ENCODE assay signal across 8 cellular contexts in the genomic region with DNA sequence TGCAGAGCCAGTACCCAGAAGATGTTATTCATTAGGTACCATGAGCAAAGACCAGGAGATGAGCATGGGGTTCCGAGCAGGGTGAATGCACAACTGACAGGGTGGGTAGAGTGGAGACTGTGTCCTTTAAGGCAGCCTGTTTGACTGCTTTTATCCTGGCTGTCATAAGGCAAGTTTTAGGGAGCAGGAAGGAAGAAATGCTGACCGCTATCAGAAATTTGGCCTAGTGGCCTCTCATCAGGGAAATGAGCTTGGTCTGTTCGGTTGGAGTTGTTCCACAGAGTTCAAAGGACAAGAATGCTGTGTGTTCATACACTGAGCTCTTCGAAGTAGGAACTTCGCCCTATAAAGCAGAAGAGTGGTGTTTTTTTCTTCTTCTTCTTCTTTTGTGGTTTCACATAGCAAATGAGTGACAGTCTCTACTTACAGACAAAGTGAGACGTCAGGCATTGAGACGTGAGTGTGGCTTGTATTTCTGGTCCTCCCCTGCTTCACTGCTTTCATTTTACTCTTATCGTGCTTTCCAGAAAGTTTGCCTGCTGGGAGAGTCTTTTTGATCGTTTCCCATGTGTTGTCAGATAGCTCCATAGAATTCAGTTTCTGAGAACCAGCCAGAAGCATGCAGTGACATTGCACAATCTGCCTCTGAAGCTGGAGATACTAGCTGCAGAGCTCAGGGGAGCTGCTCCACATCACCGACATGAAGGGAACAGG. TPM values are rescaled to one million over a fixed set of nuclear protein-coding genes. Genes with fewer than 3 reads are reported as not detected.
A peak's percentile ranks its signal among the peaks of the same experiment; 100 is the strongest.
DNase-seq lines count a peak whose midpoint lies in the region; ATAC-seq, FAIRE-seq and TF ChIP-seq lines count a peak whose summit lies in the region.

A gene with protein sequence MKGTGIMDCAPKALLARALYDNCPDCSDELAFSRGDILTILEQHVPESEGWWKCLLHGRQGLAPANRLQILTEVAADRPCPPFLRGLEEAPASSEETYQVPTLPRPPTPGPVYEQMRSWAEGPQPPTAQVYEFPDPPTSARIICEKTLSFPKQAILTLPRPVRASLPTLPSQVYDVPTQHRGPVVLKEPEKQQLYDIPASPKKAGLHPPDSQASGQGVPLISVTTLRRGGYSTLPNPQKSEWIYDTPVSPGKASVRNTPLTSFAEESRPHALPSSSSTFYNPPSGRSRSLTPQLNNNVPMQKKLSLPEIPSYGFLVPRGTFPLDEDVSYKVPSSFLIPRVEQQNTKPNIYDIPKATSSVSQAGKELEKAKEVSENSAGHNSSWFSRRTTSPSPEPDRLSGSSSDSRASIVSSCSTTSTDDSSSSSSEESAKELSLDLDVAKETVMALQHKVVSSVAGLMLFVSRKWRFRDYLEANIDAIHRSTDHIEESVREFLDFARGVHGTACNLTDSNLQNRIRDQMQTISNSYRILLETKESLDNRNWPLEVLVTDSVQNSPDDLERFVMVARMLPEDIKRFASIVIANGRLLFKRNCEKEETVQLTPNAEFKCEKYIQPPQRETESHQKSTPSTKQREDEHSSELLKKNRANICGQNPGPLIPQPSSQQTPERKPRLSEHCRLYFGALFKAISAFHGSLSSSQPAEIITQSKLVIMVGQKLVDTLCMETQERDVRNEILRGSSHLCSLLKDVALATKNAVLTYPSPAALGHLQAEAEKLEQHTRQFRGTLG (plus strand): TSS at position 502 of the 714 bp plus-strand sequence. CDS start 199 bp downstream, at position 701.

- no peak within 1 kb of the TSS for H2AFZ ChIP-seq in endothelial cell of umbilical vein (ENCODE audit: low read depth, low read length)

- H3K27ac Mint-ChIP-seq in CD4-positive, alpha-beta T cell = peak within 1 kb of the TSS; percentile 91

- no peaks in the 10 kb centered on the region for H3K27me3 Mint-ChIP-seq in CD4-positive, alpha-beta T cell

- H3K4me1 ChIP-seq in endothelial cell of umbilical vein (ENCODE audit: control insufficient read depth, extremely low read depth, insufficient read depth, low read length) (peaks cover 4% of the 10 kb centered on the region), neutrophil (ENCODE audit: control insufficient read depth in 1 of 2, insufficient read depth in 1 of 2, low read depth in 1 of 2, low read length in 1 of 2) (peaks cover 81 to 83% of the 10 kb centered on the region in 2 experiments)

- DNase-seq in CD4-positive, alpha-beta T cell = peak in 5 of 10 experiments; percentile 17 to 49 (median 34)
- peak; percentile 92 for DNase-seq in SKM-1 (lab: John Stamatoyannopoulos, UW; ENCODE audit: unreplicated experiment)
- peak; percentile 30 for DNase-seq in endothelial cell of umbilical vein (ENCODE audit: low read depth, low spot score)
- DNase-seq in cortex of kidney (lab: John Stamatoyannopoulos, UW) = no peak

- H3K9me3 Mint-ChIP-seq in CD4-positive, alpha-beta T cell = no peaks in the 10 kb centered on the region

- BruUV-seq in endothelial cell of umbilical vein (replicated peaks; lab: Mats Ljungman, UMichigan) = no TSS peak

- no peak for TF ChIP-seq POLR2A in endothelial cell of umbilical vein (IDR thresholded peaks at IDR 0.05; ENCODE audit: low read depth, low read length)

- POLR2A ChIA-PET in CD4-positive, alpha-beta T cell (lab: Charles Lee) = interaction anchor here (0.6 to 3.8 kb wide), 22 partner anchors 8 to 986 kb away, joined by 3 to 45 read pairs (median 5); a partner anchor contains a TSS
- POLR2A ChIA-PET in endothelial cell of umbilical vein (lab: Charles Lee) = no interaction called here

- H3K27ac ChIP-seq in CD4-positive, alpha-beta T cell (ENCODE audit: low read depth, low read length) = peak within 1 kb of the TSS; percentile 50
- no peak within 1 kb of the TSS for H3K27ac ChIP-seq in endothelial cell of umbilical vein (ENCODE audit: insufficient read depth, low read depth, low read length)
- peak within 1 kb of the TSS; percentile 97 for H3K27ac ChIP-seq in neutrophil

- peak; percentile 83 for ATAC-seq in CD4-positive, alpha-beta T cell (ENCODE audit: poor library complexity)
- ATAC-seq in GM21619 (IDR thresholded peaks at IDR 0.05; ENCODE audit: unreplicated experiment) (peak; percentile 79), HG03457 (IDR thresholded peaks at IDR 0.05; ENCODE audit: unreplicated experiment) (no peak), HG03469 (IDR thresholded peaks at IDR 0.05; ENCODE audit: unreplicated experiment) (no peak)

- H4K20me1 ChIP-seq in endothelial cell of umbilical vein (replicated peaks; ENCODE audit: control insufficient read depth, extremely low read depth, insufficient read depth, low read length) = no peaks in the 10 kb centered on the region

- no peak for FAIRE-seq in endothelial cell of umbilical vein (lab: Jason Lieb, UNC)

- no peak within 1 kb of the TSS for H3K4me3 ChIP-seq in endothelial cell of umbilical vein (replicated peaks in 1 of 3; ENCODE audit: insufficient read depth in 1 of 3, low read depth in 1 of 3, low read length in 3 of 3)
- H3K4me3 ChIP-seq in neutrophil (ENCODE audit: low read depth in 1 of 2, low read length in 1 of 2) = peak within 1 kb of the TSS; percentile 68 to 81

- peaks cover 4 to 5% of the 10 kb centered on the region in 2 experiments for H3K36me3 ChIP-seq in endothelial cell of umbilical vein (ENCODE audit: control insufficient read depth in 2 of 2, extremely low read depth in 1 of 2, insufficient read depth in 2 of 2, low read length in 2 of 2)
- peaks cover 19% of the 10 kb centered on the region for H3K36me3 ChIP-seq in neutrophil

- H3K4me2 ChIP-seq in endothelial cell of umbilical vein (ENCODE audit: insufficient read depth, low read length) = peak within 1 kb of the TSS; percentile 33

- no peaks in the 10 kb centered on the region for H3K79me2 ChIP-seq in endothelial cell of umbilical vein (ENCODE audit: control insufficient read depth, insufficient read depth, low read length)

- dilution Hi-C loops in endothelial cell of umbilical vein (cut with MboI; ENCODE audit: extremely low pct_ligation_motif_present, low sequenced_read_pairs) = no loop called here

- H3K9ac ChIP-seq in endothelial cell of umbilical vein (replicated peaks; ENCODE audit: extremely low read depth, insufficient read depth, low read length) = no peak within 1 kb of the TSS

- no peaks in the 10 kb centered on the region for H3K27me3 ChIP-seq in CD4-positive, alpha-beta T cell (ENCODE audit: control insufficient read depth, insufficient read depth, low read length)
- H3K27me3 ChIP-seq in endothelial cell of umbilical vein (ENCODE audit: control insufficient read depth in 2 of 2, insufficient read depth in 2 of 2, low read length in 2 of 2) (no peaks in the 10 kb centered on the region), neutrophil (no peaks in the 10 kb centered on the region)

- CTCF ChIA-PET in CD4-positive, alpha-beta T cell (lab: Charles Lee) = interaction anchor here (1.6 to 1.9 kb wide), 3 partner anchors 15 to 57 kb away, joined by 3 to 6 read pairs (median 5); a partner anchor contains a TSS
- CTCF ChIA-PET in endothelial cell of umbilical vein (lab: Charles Lee) = interaction anchor here (0.6 to 2.3 kb wide), 13 partner anchors 9 to 645 kb away, joined by 3 to 11 read pairs (median 4); a partner anchor contains a TSS

- peaks cover 40% of the 10 kb centered on the region for H3K36me3 Mint-ChIP-seq in CD4-positive, alpha-beta T cell (ENCODE audit: low read depth)

- intact Hi-C loops in CD4-positive, alpha-beta T cell (cut with DNase I, micrococcal nuclease) = loop anchor here in 1 of 2 experiments (1.0 to 2.0 kb wide), 4 partner anchors 20 to 56 kb away; a partner anchor contains a TSS
- intact Hi-C loops in endothelial cell of umbilical vein (cut with micrococcal nuclease) = no loop called here

- peak within 1 kb of the TSS; percentile 95 for H3K4me3 Mint-ChIP-seq in CD4-positive, alpha-beta T cell

- H3K9me1 ChIP-seq in endothelial cell of umbilical vein (replicated peaks; ENCODE audit: control insufficient read depth, extremely low read depth, insufficient read depth, low read length) = no peaks in the 10 kb centered on the region

- H3K4me1 Mint-ChIP-seq in CD4-positive, alpha-beta T cell (ENCODE audit: low read depth) = peaks cover 59% of the 10 kb centered on the region

- no peaks in the 10 kb centered on the region for H3K9me3 ChIP-seq in CD4-positive, alpha-beta T cell (ENCODE audit: control insufficient read depth, low read length)
- H3K9me3 ChIP-seq in endothelial cell of umbilical vein (replicated peaks; ENCODE audit: control insufficient read depth, insufficient read depth, low read length) = no peaks in the 10 kb centered on the region
- H3K9me3 ChIP-seq in neutrophil = no peaks in the 10 kb centered on the region

- no peak for TF ChIP-seq CTCF in CD4-positive, alpha-beta T cell (IDR thresholded peaks at IDR 0.05)
- TF ChIP-seq CTCF in endothelial cell of umbilical vein (IDR thresholded peaks at IDR 0.05; ENCODE audit: extremely low read depth in 1 of 2, insufficient read depth in 1 of 2, low read depth in 1 of 2, low read length in 2 of 2) (no peak), neutrophil (IDR thresholded peaks at IDR 0.05) (peak; percentile 48)

TF ChIP-seq in endothelial cell of umbilical vein, 7 proteins besides CTCF, POLR2A, EP300 and RAD21:
- no peak for TF ChIP-seq FOS (IDR thresholded peaks at IDR 0.05; ENCODE audit: borderline replicate concordance, insufficient read depth, low read length)
- no peak for TF ChIP-seq GATA2 (IDR thresholded peaks at IDR 0.05; ENCODE audit: insufficient read depth, insufficient read length, low read depth, low read length)
- no peak for TF ChIP-seq MYC (IDR thresholded peaks at IDR 0.05; ENCODE audit: low read depth, low read length)
- TF ChIP-seq POLR2AphosphoS5 (IDR thresholded peaks at IDR 0.05; ENCODE audit: insufficient read depth, low read depth, low read length) = no peak
- TF ChIP-seq, protein P1, sequence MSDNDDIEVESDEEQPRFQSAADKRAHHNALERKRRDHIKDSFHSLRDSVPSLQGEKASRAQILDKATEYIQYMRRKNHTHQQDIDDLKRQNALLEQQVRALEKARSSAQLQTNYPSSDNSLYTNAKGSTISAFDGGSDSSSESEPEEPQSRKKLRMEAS (IDR thresholded peaks at IDR 0.05; ENCODE audit: insufficient read depth, insufficient read length) = no peak
- no peak for TF ChIP-seq EZH2 (IDR thresholded peaks at IDR 0.05; ENCODE audit: borderline replicate concordance, low read depth, low read length, severe bottlenecking)
- no peak for TF ChIP-seq JUN (IDR thresholded peaks at IDR 0.05; ENCODE audit: borderline replicate concordance, insufficient read depth, insufficient read length, low read depth)
TF ChIP-seq in endothelial cell of umbilical vein: peak in this region for 0.

RNA-seq across cellular contexts. Expression of the gene that starts here (rescaled TPM):
- total RNA-seq in CD4-positive, alpha-beta T cell = 10 to 100 TPM; 37.0 to 39.8 TPM
- not detected in 2 replicates for total RNA-seq in endothelial cell of umbilical vein
- not detected in 2 replicates for polyA plus RNA-seq in endothelial cell of umbilical vein
- not detected in 2 replicates for polyA plus RNA-seq in endothelial cell of umbilical vein (2011; cell fraction: cytosol; rRNA removed)
- 0.06 TPM in 1 of 2 replicates, not detected in the other for polyA plus RNA-seq in endothelial cell of umbilical vein (2011; cell fraction: nucleus; rRNA removed)
- not detected in 2 replicates for polyA plus RNA-seq in endothelial cell of umbilical vein (2012)
- 0.10 and 1.0 TPM in 2 replicates for polyA minus RNA-seq in endothelial cell of umbilical vein
- polyA minus RNA-seq in endothelial cell of umbilical vein (2011; cell fraction: cytosol; rRNA and poly(A)+ RNA removed) = not detected
- not detected in 2 replicates for polyA minus RNA-seq in endothelial cell of umbilical vein (2011; cell fraction: nucleus; rRNA and poly(A)+ RNA removed)

Comparison
In these comparisons a context has a peak if more than half of its experiments do, and no peak if none do; other contexts are left out.
1. RNA of the gene that starts here (total RNA-seq): 37.0 to 39.8 TPM in CD4-positive, alpha-beta T cell; not detected in endothelial cell of umbilical vein; every median in the first group is over 10 times any median in the second.
2. ATAC-seq: peak in CD4-positive, alpha-beta T cell (single experiment) and GM21619 (single experiment); none in HG03457 (single experiment) and HG03469 (single experiment).
3. H3K4me3 ChIP-seq: peak in neutrophil (2 of 2); none in endothelial cell of umbilical vein (0 of 3).